In the genomic region with DNA sequence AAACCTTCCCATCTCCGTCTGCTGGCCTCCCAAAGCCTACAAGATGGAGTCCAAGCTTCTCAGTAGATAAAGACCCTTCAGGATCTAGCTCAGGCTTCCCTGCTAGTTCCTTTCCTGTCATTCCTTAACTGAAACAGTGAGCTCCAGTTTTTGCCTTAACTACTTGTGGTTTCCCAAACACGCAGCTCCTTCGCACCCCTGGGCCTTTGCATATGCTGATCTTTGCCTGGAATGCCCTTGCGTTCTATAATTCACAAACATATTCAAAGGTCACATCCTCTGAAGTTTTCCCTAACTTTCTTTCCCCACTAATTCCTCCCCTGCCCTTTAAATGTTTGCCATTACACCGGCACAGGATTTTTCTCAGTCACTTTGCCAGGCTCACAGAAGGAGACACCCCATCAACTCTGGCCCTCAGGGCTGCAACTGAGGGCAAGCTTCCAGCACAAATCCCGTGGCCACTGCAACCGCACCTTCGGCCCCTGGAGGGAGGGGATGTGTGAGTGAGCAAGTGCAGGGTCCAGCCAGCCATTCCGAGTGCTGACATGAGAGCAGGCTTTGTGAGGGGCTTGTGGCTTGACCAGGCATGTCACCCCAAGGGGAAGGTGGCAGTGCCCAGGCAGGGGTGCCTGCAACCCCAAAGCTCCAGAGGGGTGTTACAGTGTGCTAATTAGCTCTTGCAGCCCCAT, we compare ENCODE assay signal across 1 cellular context.
TF ChIP-seq lines count a peak whose summit lies in the region.

No MANE protein-coding gene starts in this region.

TF ChIP-seq in WTC11, 78 proteins besides CTCF, POLR2A, EP300 and RAD21 (continued from another document):
- TF ChIP-seq NR3C1 (CRISPR knock-in tag; conservative IDR thresholded peaks at IDR 0.05; ENCODE audit: low read depth) = no peak
- TF ChIP-seq, protein P1, sequence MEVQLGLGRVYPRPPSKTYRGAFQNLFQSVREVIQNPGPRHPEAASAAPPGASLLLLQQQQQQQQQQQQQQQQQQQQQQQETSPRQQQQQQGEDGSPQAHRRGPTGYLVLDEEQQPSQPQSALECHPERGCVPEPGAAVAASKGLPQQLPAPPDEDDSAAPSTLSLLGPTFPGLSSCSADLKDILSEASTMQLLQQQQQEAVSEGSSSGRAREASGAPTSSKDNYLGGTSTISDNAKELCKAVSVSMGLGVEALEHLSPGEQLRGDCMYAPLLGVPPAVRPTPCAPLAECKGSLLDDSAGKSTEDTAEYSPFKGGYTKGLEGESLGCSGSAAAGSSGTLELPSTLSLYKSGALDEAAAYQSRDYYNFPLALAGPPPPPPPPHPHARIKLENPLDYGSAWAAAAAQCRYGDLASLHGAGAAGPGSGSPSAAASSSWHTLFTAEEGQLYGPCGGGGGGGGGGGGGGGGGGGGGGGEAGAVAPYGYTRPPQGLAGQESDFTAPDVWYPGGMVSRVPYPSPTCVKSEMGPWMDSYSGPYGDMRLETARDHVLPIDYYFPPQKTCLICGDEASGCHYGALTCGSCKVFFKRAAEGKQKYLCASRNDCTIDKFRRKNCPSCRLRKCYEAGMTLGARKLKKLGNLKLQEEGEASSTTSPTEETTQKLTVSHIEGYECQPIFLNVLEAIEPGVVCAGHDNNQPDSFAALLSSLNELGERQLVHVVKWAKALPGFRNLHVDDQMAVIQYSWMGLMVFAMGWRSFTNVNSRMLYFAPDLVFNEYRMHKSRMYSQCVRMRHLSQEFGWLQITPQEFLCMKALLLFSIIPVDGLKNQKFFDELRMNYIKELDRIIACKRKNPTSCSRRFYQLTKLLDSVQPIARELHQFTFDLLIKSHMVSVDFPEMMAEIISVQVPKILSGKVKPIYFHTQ (CRISPR knock-in tag; IDR thresholded peaks at IDR 0.05) = no peak
- TF ChIP-seq CBFB (CRISPR knock-in tag; IDR thresholded peaks at IDR 0.05; ENCODE audit: low read depth) = no peak
- TF ChIP-seq, protein P2, sequence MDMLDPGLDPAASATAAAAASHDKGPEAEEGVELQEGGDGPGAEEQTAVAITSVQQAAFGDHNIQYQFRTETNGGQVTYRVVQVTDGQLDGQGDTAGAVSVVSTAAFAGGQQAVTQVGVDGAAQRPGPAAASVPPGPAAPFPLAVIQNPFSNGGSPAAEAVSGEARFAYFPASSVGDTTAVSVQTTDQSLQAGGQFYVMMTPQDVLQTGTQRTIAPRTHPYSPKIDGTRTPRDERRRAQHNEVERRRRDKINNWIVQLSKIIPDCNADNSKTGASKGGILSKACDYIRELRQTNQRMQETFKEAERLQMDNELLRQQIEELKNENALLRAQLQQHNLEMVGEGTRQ (CRISPR knock-in tag; IDR thresholded peaks at IDR 0.05) = no peak
- TF ChIP-seq, protein P3, sequence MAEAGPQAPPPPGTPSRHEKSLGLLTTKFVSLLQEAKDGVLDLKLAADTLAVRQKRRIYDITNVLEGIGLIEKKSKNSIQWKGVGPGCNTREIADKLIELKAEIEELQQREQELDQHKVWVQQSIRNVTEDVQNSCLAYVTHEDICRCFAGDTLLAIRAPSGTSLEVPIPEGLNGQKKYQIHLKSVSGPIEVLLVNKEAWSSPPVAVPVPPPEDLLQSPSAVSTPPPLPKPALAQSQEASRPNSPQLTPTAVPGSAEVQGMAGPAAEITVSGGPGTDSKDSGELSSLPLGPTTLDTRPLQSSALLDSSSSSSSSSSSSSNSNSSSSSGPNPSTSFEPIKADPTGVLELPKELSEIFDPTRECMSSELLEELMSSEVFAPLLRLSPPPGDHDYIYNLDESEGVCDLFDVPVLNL (CRISPR knock-in tag; IDR thresholded peaks at IDR 0.05; ENCODE audit: borderline replicate concordance, low read depth) = no peak
- no peak for TF ChIP-seq NFE2L1 (CRISPR knock-in tag; IDR thresholded peaks at IDR 0.05)
- TF ChIP-seq, protein P4, sequence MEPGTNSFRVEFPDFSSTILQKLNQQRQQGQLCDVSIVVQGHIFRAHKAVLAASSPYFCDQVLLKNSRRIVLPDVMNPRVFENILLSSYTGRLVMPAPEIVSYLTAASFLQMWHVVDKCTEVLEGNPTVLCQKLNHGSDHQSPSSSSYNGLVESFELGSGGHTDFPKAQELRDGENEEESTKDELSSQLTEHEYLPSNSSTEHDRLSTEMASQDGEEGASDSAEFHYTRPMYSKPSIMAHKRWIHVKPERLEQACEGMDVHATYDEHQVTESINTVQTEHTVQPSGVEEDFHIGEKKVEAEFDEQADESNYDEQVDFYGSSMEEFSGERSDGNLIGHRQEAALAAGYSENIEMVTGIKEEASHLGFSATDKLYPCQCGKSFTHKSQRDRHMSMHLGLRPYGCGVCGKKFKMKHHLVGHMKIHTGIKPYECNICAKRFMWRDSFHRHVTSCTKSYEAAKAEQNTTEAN (CRISPR knock-in tag; IDR thresholded peaks at IDR 0.05) = no peak
- TF ChIP-seq, protein P5, sequence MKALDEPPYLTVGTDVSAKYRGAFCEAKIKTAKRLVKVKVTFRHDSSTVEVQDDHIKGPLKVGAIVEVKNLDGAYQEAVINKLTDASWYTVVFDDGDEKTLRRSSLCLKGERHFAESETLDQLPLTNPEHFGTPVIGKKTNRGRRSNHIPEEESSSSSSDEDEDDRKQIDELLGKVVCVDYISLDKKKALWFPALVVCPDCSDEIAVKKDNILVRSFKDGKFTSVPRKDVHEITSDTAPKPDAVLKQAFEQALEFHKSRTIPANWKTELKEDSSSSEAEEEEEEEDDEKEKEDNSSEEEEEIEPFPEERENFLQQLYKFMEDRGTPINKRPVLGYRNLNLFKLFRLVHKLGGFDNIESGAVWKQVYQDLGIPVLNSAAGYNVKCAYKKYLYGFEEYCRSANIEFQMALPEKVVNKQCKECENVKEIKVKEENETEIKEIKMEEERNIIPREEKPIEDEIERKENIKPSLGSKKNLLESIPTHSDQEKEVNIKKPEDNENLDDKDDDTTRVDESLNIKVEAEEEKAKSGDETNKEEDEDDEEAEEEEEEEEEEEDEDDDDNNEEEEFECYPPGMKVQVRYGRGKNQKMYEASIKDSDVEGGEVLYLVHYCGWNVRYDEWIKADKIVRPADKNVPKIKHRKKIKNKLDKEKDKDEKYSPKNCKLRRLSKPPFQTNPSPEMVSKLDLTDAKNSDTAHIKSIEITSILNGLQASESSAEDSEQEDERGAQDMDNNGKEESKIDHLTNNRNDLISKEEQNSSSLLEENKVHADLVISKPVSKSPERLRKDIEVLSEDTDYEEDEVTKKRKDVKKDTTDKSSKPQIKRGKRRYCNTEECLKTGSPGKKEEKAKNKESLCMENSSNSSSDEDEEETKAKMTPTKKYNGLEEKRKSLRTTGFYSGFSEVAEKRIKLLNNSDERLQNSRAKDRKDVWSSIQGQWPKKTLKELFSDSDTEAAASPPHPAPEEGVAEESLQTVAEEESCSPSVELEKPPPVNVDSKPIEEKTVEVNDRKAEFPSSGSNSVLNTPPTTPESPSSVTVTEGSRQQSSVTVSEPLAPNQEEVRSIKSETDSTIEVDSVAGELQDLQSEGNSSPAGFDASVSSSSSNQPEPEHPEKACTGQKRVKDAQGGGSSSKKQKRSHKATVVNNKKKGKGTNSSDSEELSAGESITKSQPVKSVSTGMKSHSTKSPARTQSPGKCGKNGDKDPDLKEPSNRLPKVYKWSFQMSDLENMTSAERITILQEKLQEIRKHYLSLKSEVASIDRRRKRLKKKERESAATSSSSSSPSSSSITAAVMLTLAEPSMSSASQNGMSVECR (CRISPR knock-in tag; IDR thresholded peaks at IDR 0.05; ENCODE audit: borderline replicate concordance) = no peak
- no peak for TF ChIP-seq ETV6 (CRISPR knock-in tag; IDR thresholded peaks at IDR 0.05)
- no peak for TF ChIP-seq FOXJ3 (CRISPR knock-in tag; IDR thresholded peaks at IDR 0.05; ENCODE audit: borderline replicate concordance)
- TF ChIP-seq ZBTB21 (CRISPR knock-in tag; IDR thresholded peaks at IDR 0.05; ENCODE audit: borderline replicate concordance) = no peak
- TF ChIP-seq, protein P6, sequence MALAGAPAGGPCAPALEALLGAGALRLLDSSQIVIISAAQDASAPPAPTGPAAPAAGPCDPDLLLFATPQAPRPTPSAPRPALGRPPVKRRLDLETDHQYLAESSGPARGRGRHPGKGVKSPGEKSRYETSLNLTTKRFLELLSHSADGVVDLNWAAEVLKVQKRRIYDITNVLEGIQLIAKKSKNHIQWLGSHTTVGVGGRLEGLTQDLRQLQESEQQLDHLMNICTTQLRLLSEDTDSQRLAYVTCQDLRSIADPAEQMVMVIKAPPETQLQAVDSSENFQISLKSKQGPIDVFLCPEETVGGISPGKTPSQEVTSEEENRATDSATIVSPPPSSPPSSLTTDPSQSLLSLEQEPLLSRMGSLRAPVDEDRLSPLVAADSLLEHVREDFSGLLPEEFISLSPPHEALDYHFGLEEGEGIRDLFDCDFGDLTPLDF (CRISPR knock-in tag; IDR thresholded peaks at IDR 0.05) = no peak
